21 cellular contexts compared by ENCODE assay signal in genomic region chr5:79241535-79241979, GRCh38. TPM values are rescaled to one million over a fixed set of nuclear protein-coding genes. Genes with fewer than 3 reads are reported as not detected.
DNase-seq lines count a peak whose midpoint lies in the region; ATAC-seq and TF ChIP-seq lines count a peak whose summit lies in the region.
"Had no signal": no experiment of that assay in that cellular context is flagged by ENCODE, and none has a peak within 500 bp of the region (broad histone marks: within the 10 kb centered on the region; RNA-seq: fewer than 3 reads in every experiment).

No MANE protein-coding gene starts in this region.

- in situ Hi-C loops in astrocyte of the spinal cord (cut with HindIII; ENCODE audit: low sequenced_read_pairs), result no loop called here

- no peak overlapping the region for H3K4me3 ChIP-seq in HFF-Myc (replicated peaks; ENCODE audit: low read depth, low read length)
- H3K4me3 ChIP-seq in astrocyte of the spinal cord (ENCODE audit: low read depth, low read length), result no peak overlapping the region
- H3K4me3 ChIP-seq in WERI-Rb-1 (ENCODE audit: low read depth, low read length), result no peak overlapping the region
- H3K4me3 ChIP-seq: cardiac muscle cell had no signal

- H3K9me3 Mint-ChIP-seq in activated T-cell treated with anti-CD3 and anti-CD28 coated beads, Interleukin-2, amount 50 U/mL, for 4 hours, result no peaks in the 10 kb centered on the region
- H3K9me3 Mint-ChIP-seq in neural crest cell, result no peaks in the 10 kb centered on the region
- H3K9me3 Mint-ChIP-seq: activated CD4-positive, alpha-beta T cell treated with anti-CD3 and anti-CD28 coated beads, Interleukin-2, amount 10 ng/mL, durations not matched to agents 24 days and 14 days; IgD-negative memory B cell had no signal

- no peak for ATAC-seq in activated T-cell treated with anti-CD3 and anti-CD28 coated beads, Interleukin-2, amount 50 U/mL, for 4 hours
- no peak for ATAC-seq in HG03135 (IDR thresholded peaks at IDR 0.05; ENCODE audit: unreplicated experiment)
- ATAC-seq: right cardiac atrium had no signal

- peak overlapping the region; percentile 31 for H3K4me3 Mint-ChIP-seq in activated T-cell treated with anti-CD3 and anti-CD28 coated beads, Interleukin-2, amount 50 U/mL, for 4 hours
- H3K4me3 Mint-ChIP-seq in neural crest cell, result peak overlapping the region; percentile 13
- H3K4me3 Mint-ChIP-seq: activated CD4-positive, alpha-beta T cell treated with anti-CD3 and anti-CD28 coated beads, Interleukin-2, amount 10 ng/mL, durations not matched to agents 24 days and 14 days had no signal

- no peaks in the 10 kb centered on the region for H3K27me3 Mint-ChIP-seq in activated T-cell treated with anti-CD3 and anti-CD28 coated beads, Interleukin-2, amount 50 U/mL, for 4 hours (ENCODE audit: low read depth)
- H3K27me3 Mint-ChIP-seq in neural crest cell (ENCODE audit: low read depth), result peaks cover 41% of the 10 kb centered on the region
- H3K27me3 Mint-ChIP-seq: IgD-negative memory B cell had no signal

- peaks cover 4% of the 10 kb centered on the region for H3K36me3 ChIP-seq in WERI-Rb-1
- H3K36me3 ChIP-seq: cardiac muscle cell, neutrophil, stomach had no signal

- peaks cover 3% of the 10 kb centered on the region for H3K36me3 Mint-ChIP-seq in activated T-cell treated with anti-CD3 and anti-CD28 coated beads, Interleukin-2, amount 50 U/mL, for 4 hours (ENCODE audit: insufficient read depth)
- no peaks in the 10 kb centered on the region for H3K36me3 Mint-ChIP-seq in neural crest cell (ENCODE audit: low read depth)
- H3K36me3 Mint-ChIP-seq: IgD-negative memory B cell had no signal

- no peak overlapping the region for H3K27ac ChIP-seq in WERI-Rb-1
- H3K27ac ChIP-seq: neutrophil, stomach had no signal

- TF ChIP-seq CTCF in HFF-Myc (IDR thresholded peaks at IDR 0.05; ENCODE audit: low read depth, low read length, missing control alignments), result no peak
- TF ChIP-seq CTCF in astrocyte of the spinal cord (IDR thresholded peaks at IDR 0.05; ENCODE audit: low read depth, low read length), result no peak
- no peak for TF ChIP-seq CTCF in neural crest cell (conservative IDR thresholded peaks at IDR 0.05)
- TF ChIP-seq CTCF in WERI-Rb-1 (IDR thresholded peaks at IDR 0.05; ENCODE audit: low read depth, low read length), result no peak

- peaks cover 71% of the 10 kb centered on the region for H3K4me1 Mint-ChIP-seq in activated T-cell treated with anti-CD3 and anti-CD28 coated beads, Interleukin-2, amount 50 U/mL, for 4 hours (ENCODE audit: low read depth)
- H3K4me1 Mint-ChIP-seq in neural crest cell, result peaks cover 19% of the 10 kb centered on the region

- no peak overlapping the region for H3K27ac Mint-ChIP-seq in neural crest cell (ENCODE audit: unreplicated experiment)
- H3K27ac Mint-ChIP-seq: activated CD4-positive, alpha-beta T cell treated with anti-CD3 and anti-CD28 coated beads, Interleukin-2, amount 10 ng/mL, durations not matched to agents 24 days and 14 days had no signal

- no peaks in the 10 kb centered on the region for H3K9me3 ChIP-seq in WERI-Rb-1 (ENCODE audit: severe bottlenecking)
- H3K9me3 ChIP-seq: neutrophil, stomach had no signal

- H3K27me3 ChIP-seq in WERI-Rb-1 (ENCODE audit: insufficient read depth, low read depth, severe bottlenecking), result no peaks in the 10 kb centered on the region
- H3K27me3 ChIP-seq: cardiac muscle cell, stomach had no signal

- no peak for DNase-seq in activated T-cell treated with anti-CD3 and anti-CD28 coated beads, Interleukin-2, amount 50 U/mL, for 4 hours
- DNase-seq in activated T-cell treated with anti-CD3 and anti-CD28 coated beads, Interleukin-2, amount 50 U/mL, for 1 hour, result no peak
- DNase-seq in HFF-Myc (ENCODE audit: extremely low read depth, low read depth), result peak; percentile 33
- DNase-seq in astrocyte of the spinal cord (ENCODE audit: low read depth, low spot score), result peak; percentile 45
- no peak for DNase-seq in neural crest cell (ENCODE audit: low read depth, low spot score)
- DNase-seq in WERI-Rb-1, result no peak
- DNase-seq in activated effector memory CD4-positive, alpha-beta T cell treated with anti-CD3 and anti-CD28 coated beads, Interleukin-2, amount 50 U/mL, for 16 hours, result no peak
- DNase-seq: activated CD4-positive, alpha-beta T cell treated with anti-CD3 and anti-CD28 coated beads, Interleukin-2, amount 10 ng/mL, durations not matched to agents 24 days and 14 days; activated T-cell treated with anti-CD3 and anti-CD28 coated beads for 4 hours; effector CD4-positive, alpha-beta T cell; hippocampal formation; kidney; NCI-H1048; NCI-H526 treated with DMSO at 0.1 percent for 48 hours; right cardiac atrium; stomach; T1000 had no signal

RNA-seq across cellular contexts. Expression of gene JMY, which starts 5.6 kb away (rescaled TPM):
- 1 to 10 TPM; 5.2 to 7.8 (median 5.7) TPM for total RNA-seq in activated T-cell treated with anti-CD3 and anti-CD28 coated beads, Interleukin-2, amount 50 U/mL, for 4 hours
- 3.0 and 4.2 TPM in 2 replicates for total RNA-seq in neural crest cell

Comparison
In these comparisons a context has a peak if more than half of its experiments do, and no peak if none do; other contexts are left out.
1. DNase-seq: peak in HFF-Myc (single experiment) and astrocyte of the spinal cord (single experiment); none in activated T-cell treated with anti-CD3 and anti-CD28 coated beads, Interleukin-2, amount 50 U/mL, for 4 hours (single experiment), activated T-cell treated with anti-CD3 and anti-CD28 coated beads, Interleukin-2, amount 50 U/mL, for 1 hour (single experiment), neural crest cell (single experiment), WERI-Rb-1 (single experiment) and activated effector memory CD4-positive, alpha-beta T cell treated with anti-CD3 and anti-CD28 coated beads, Interleukin-2, amount 50 U/mL, for 16 hours (single experiment).